Comparison of ENCODE assay signal across 1 cellular context in genomic region chr1:204335085-204335484, GRCh38.
TF ChIP-seq lines count a peak whose summit lies in the region.

No MANE protein-coding gene starts in this region.

TF ChIP-seq in GM23338, 12 proteins besides CTCF, POLR2A, EP300 and RAD21 (continued from another document):
- TF ChIP-seq, protein P1, sequence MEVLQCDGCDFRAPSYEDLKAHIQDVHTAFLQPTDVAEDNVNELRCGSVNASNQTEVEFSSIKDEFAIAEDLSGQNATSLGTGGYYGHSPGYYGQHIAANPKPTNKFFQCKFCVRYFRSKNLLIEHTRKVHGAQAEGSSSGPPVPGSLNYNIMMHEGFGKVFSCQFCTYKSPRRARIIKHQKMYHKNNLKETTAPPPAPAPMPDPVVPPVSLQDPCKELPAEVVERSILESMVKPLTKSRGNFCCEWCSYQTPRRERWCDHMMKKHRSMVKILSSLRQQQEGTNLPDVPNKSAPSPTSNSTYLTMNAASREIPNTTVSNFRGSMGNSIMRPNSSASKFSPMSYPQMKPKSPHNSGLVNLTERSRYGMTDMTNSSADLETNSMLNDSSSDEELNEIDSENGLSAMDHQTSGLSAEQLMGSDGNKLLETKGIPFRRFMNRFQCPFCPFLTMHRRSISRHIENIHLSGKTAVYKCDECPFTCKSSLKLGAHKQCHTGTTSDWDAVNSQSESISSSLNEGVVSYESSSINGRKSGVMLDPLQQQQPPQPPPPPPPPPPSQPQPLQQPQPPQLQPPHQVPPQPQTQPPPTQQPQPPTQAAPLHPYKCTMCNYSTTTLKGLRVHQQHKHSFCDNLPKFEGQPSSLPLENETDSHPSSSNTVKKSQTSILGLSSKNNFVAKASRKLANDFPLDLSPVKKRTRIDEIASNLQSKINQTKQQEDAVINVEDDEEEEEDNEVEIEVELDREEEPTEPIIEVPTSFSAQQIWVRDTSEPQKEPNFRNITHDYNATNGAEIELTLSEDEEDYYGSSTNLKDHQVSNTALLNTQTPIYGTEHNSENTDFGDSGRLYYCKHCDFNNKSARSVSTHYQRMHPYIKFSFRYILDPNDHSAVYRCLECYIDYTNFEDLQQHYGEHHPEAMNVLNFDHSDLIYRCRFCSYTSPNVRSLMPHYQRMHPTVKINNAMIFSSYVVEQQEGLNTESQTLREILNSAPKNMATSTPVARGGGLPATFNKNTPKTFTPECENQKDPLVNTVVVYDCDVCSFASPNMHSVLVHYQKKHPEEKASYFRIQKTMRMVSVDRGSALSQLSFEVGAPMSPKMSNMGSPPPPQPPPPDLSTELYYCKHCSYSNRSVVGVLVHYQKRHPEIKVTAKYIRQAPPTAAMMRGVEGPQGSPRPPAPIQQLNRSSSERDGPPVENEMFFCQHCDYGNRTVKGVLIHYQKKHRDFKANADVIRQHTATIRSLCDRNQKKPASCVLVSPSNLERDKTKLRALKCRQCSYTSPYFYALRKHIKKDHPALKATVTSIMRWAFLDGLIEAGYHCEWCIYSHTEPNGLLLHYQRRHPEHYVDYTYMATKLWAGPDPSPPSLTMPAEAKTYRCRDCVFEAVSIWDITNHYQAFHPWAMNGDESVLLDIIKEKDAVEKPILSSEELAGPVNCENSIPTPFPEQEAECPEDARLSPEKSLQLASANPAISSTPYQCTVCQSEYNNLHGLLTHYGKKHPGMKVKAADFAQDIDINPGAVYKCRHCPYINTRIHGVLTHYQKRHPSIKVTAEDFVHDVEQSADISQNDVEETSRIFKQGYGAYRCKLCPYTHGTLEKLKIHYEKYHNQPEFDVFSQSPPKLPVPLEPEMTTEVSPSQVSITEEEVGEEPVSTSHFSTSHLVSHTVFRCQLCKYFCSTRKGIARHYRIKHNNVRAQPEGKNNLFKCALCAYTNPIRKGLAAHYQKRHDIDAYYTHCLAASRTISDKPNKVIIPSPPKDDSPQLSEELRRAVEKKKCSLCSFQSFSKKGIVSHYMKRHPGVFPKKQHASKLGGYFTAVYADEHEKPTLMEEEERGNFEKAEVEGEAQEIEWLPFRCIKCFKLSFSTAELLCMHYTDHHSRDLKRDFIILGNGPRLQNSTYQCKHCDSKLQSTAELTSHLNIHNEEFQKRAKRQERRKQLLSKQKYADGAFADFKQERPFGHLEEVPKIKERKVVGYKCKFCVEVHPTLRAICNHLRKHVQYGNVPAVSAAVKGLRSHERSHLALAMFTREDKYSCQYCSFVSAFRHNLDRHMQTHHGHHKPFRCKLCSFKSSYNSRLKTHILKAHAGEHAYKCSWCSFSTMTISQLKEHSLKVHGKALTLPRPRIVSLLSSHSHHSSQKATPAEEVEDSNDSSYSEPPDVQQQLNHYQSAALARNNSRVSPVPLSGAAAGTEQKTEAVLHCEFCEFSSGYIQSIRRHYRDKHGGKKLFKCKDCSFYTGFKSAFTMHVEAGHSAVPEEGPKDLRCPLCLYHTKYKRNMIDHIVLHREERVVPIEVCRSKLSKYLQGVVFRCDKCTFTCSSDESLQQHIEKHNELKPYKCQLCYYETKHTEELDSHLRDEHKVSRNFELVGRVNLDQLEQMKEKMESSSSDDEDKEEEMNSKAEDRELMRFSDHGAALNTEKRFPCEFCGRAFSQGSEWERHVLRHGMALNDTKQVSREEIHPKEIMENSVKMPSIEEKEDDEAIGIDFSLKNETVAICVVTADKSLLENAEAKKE (CRISPR knock-in tag; IDR thresholded peaks at IDR 0.05) = no peak
- TF ChIP-seq EZH2phosphoT487 (IDR thresholded peaks at IDR 0.05; ENCODE audit: unreplicated experiment) = no peak
